10 cellular contexts compared by ENCODE assay signal in the genomic region with DNA sequence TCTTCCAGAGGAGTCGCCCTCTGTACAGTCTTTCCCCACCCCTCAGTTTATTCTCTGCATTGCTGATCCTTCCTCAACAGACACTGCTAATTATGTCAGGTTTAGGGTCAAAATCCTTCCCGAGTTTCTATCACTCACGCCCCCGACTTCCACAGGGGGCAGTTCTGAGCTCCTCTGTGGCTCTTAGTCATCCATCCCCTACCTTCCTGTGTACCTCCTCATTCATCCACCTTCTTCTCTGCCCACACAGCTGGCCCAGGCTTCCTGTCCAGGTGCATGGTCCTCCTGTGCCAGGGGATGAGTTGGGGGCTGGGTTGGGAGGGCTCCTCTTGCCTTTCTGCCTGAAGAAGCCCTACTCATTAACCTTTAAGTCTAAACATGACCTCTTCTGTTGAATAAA.
A peak's percentile ranks its signal among the peaks of the same experiment; 100 is the strongest.
DNase-seq lines count a peak whose midpoint lies in the region; ATAC-seq and TF ChIP-seq lines count a peak whose summit lies in the region.
"Had no signal": no experiment of that assay in that cellular context is flagged by ENCODE, and none has a peak within 500 bp of the region (broad histone marks: within the 10 kb centered on the region; RNA-seq: fewer than 3 reads in every experiment).

No MANE protein-coding gene starts in this region.

- H3K27me3 Mint-ChIP-seq in activated CD4-positive, alpha-beta T cell treated with anti-CD3 and anti-CD28 coated beads for 36 hours: no peaks in the 10 kb centered on the region

- peaks cover 0 to 23% (median 0%) of the 10 kb centered on the region in 7 donors for H3K27me3 ChIP-seq in spleen (replicated peaks in 1 of 7)
- H3K27me3 ChIP-seq: sigmoid colon had no signal

- CTCF ChIA-PET in activated CD4-positive, alpha-beta T cell treated with anti-CD3 and anti-CD28 coated beads for 36 hours (lab: Charles Lee): interaction anchor here (3.5 kb wide), 1 partner anchor 15 kb away, joined by 16 read pairs; no protein-coding TSS in a partner anchor

- no peaks in the 10 kb centered on the region for H3K9me3 Mint-ChIP-seq in activated CD4-positive, alpha-beta T cell treated with anti-CD3 and anti-CD28 coated beads for 36 hours (ENCODE audit: low read depth)

- peaks cover 0 to 10% (median 0%) of the 10 kb centered on the region in 8 donors for H3K9me3 ChIP-seq in spleen
- H3K9me3 ChIP-seq: sigmoid colon had no signal

- peak overlapping the region; percentile 32 to 93 (median 81) for H3K27ac ChIP-seq in spleen
- H3K27ac ChIP-seq: sigmoid colon had no signal

- peak overlapping the region; percentile 3 for H3K4me3 Mint-ChIP-seq in activated CD4-positive, alpha-beta T cell treated with anti-CD3 and anti-CD28 coated beads for 36 hours

- TF ChIP-seq CTCF in astrocyte of the spinal cord (IDR thresholded peaks at IDR 0.05; ENCODE audit: low read depth, low read length) (peak; percentile 4), spleen (IDR thresholded peaks at IDR 0.05 in 8 of 11, conservative IDR thresholded peaks at IDR 0.05 in 3 of 11) (no peak)

- intact Hi-C loops in activated CD4-positive, alpha-beta T cell treated with anti-CD3 and anti-CD28 coated beads for 36 hours (cut with DNase I, micrococcal nuclease): loop anchor here (2.0 to 10.0 kb wide), 6 partner anchors 15 to 1209 kb away; a partner anchor contains a TSS
- intact Hi-C loops in spleen (cut with DNase I; ENCODE audit: low total_unique reads): loop anchor here (5.0 kb wide), 1 partner anchor 203 kb away; a partner anchor contains a TSS

- ATAC-seq in activated CD4-positive, alpha-beta T cell treated with anti-CD3 and anti-CD28 coated beads for 36 hours: no peak

- TF ChIP-seq POLR2A in spleen (IDR thresholded peaks at IDR 0.05): no peak

- H3K4me3 ChIP-seq in astrocyte of the spinal cord (ENCODE audit: low read depth, low read length) (no peak overlapping the region), spleen (no peak overlapping the region)
- H3K4me3 ChIP-seq: sigmoid colon had no signal

- H3K36me3 ChIP-seq in spleen: no peaks in the 10 kb centered on the region
- H3K36me3 ChIP-seq: sigmoid colon had no signal

- in situ Hi-C loops in astrocyte of the spinal cord (cut with HindIII; ENCODE audit: low sequenced_read_pairs): no loop called here

- POLR2A ChIA-PET in activated CD4-positive, alpha-beta T cell treated with anti-CD3 and anti-CD28 coated beads for 36 hours (lab: Charles Lee): interaction anchor here (0.6 to 1.0 kb wide), 2 partner anchors 15 to 174 kb away, joined by 3 to 5 read pairs; no protein-coding TSS in a partner anchor

- H3K27ac Mint-ChIP-seq in activated CD4-positive, alpha-beta T cell treated with anti-CD3 and anti-CD28 coated beads for 36 hours: peak overlapping the region; percentile 94

- H3K4me1 ChIP-seq in spleen: peaks cover 37 to 68% (median 49%) of the 10 kb centered on the region in 6 donors
- H3K4me1 ChIP-seq: sigmoid colon had no signal

- H3K36me3 Mint-ChIP-seq in activated CD4-positive, alpha-beta T cell treated with anti-CD3 and anti-CD28 coated beads for 36 hours (ENCODE audit: low read depth): peaks cover 3% of the 10 kb centered on the region

- peaks cover 92% of the 10 kb centered on the region for H3K4me1 Mint-ChIP-seq in activated CD4-positive, alpha-beta T cell treated with anti-CD3 and anti-CD28 coated beads for 36 hours

- peak; percentile 45 for DNase-seq in activated CD4-positive, alpha-beta T cell treated with anti-CD3 and anti-CD28 coated beads for 36 hours
- DNase-seq in activated CD4-positive, alpha-beta T cell treated with anti-CD3 and anti-CD28 coated beads, Interleukin-2, amount 50 U/mL, for 48 hours: no peak
- DNase-seq in NCI-H69 (lab: John Stamatoyannopoulos, UW): peak; percentile 91
- no peak for DNase-seq in astrocyte of the spinal cord (ENCODE audit: low read depth, low spot score)
- DNase-seq in spleen: no peak
- DNase-seq in germinal center (ENCODE audit: low spot score): no peak
- DNase-seq in NCI-H1694 treated with DMSO at 0.1 percent for 48 hours (lab: John Stamatoyannopoulos, UW): no peak
- DNase-seq in HUDEP-2 (lab: John Stamatoyannopoulos, UW; ENCODE audit: unreplicated experiment in 76 of 76): no peak
- DNase-seq: NCI-H345, sigmoid colon had no signal

- WGBS in spleen, 5 donors: 53 to 69% (median 65%) methylated on average over 4 of the region's 4 CpGs

Comparison
In these comparisons a context has a peak if more than half of its experiments do, and no peak if none do; other contexts are left out.
1. DNase-seq: peak in activated CD4-positive, alpha-beta T cell treated with anti-CD3 and anti-CD28 coated beads for 36 hours (single experiment) and NCI-H69 (single experiment); none in activated CD4-positive, alpha-beta T cell treated with anti-CD3 and anti-CD28 coated beads, Interleukin-2, amount 50 U/mL, for 48 hours (0 of 2), astrocyte of the spinal cord (single experiment), spleen (single experiment), germinal center (single experiment), NCI-H1694 treated with DMSO at 0.1 percent for 48 hours (single experiment) and HUDEP-2 (0 of 76).